Comparison of ENCODE assay signal across 19 cellular contexts in the genomic region with DNA sequence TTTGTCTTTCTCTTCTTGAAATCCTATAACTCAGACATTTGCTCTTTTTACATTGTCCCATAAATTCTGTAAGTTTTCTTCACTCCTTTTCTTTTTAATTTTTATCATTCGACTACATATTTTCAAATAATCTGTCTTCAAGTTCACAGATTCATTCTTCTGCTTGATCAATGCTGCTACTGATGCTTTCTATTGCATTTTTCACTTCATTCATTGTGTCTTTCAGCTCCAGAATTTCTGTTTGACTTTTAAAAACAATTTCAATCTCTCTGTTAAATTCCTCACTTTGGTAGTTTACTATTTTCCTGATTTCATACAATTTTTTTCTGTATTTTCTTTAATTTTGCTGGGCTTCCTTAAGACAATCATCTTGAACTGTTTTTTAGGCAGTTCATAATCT.
A peak's percentile ranks its signal among the peaks of the same experiment; 100 is the strongest.
DNase-seq lines count a peak whose midpoint lies in the region; ATAC-seq, FAIRE-seq and TF ChIP-seq lines count a peak whose summit lies in the region.
"Had no signal": no experiment of that assay in that cellular context is flagged by ENCODE, and none has a peak within 500 bp of the region (broad histone marks: within the 10 kb centered on the region; RNA-seq: fewer than 3 reads in every experiment).

No MANE protein-coding gene starts in this region.

- H3K27ac ChIP-seq in SK-N-SH (ENCODE audit: low read depth in 2 of 2, low read length in 1 of 2) = no peak overlapping the region
- H3K27ac ChIP-seq in K562 (ENCODE audit: extremely low read depth, low read depth, low read length) = no peak overlapping the region
- H3K27ac ChIP-seq: 22Rv1; A549; BLaER1 treated with 17β-estradiol and CSF1 and Interleukin-3, amounts not matched to agents 10 nM and 100 nM; C4-2B had no signal

- 23% methylated on average over 1 of the region's 1 CpG for WGBS in SK-N-SH (ENCODE audit: low lambda C conversion rate)
- WGBS in K562 (ENCODE audit: insufficient coverage, low coverage, missing lambda C conversion rate) = 0% methylated on average over 1 of the region's 1 CpG

- TF ChIP-seq POLR2A in K562 (conservative IDR thresholded peaks at IDR 0.05) = no peak

- H3K4me3 ChIP-seq in SK-N-SH (ENCODE audit: low read depth in 2 of 2, low read length in 1 of 2) (no peak overlapping the region), K562 (no peak overlapping the region)
- H3K4me3 ChIP-seq: A549; BLaER1 treated with 17β-estradiol and CSF1 and Interleukin-3, amounts not matched to agents 10 nM and 100 nM had no signal

- CTCF ChIA-PET in SK-N-SH (lab: Yijun Ruan, JAX) (interaction anchor here (0.6 kb wide), 1 partner anchor 151 kb away, joined by 3 read pairs; no protein-coding TSS in a partner anchor), K562 (lab: Yijun Ruan, JAX; ENCODE audit: low intra/inter-chr PET ratio) (no interaction called here)

- H3K36me3 ChIP-seq in SK-N-SH (replicated peaks in 1 of 2; ENCODE audit: control insufficient read depth in 1 of 2, insufficient read depth in 2 of 2, low read length in 1 of 2) = no peaks in the 10 kb centered on the region
- H3K36me3 ChIP-seq in K562 (ENCODE audit: control insufficient read depth, insufficient read depth, low read length) = no peaks in the 10 kb centered on the region
- H3K36me3 ChIP-seq: BLaER1 treated with 17β-estradiol and CSF1 and Interleukin-3, amounts not matched to agents 10 nM and 100 nM had no signal

- POLR2A ChIA-PET in SK-N-SH (lab: Yijun Ruan, JAX) (no interaction called here), K562 (lab: Yijun Ruan, JAX) (no interaction called here)

- H4K20me1 ChIP-seq in SK-N-SH (ENCODE audit: insufficient read depth) (no peaks in the 10 kb centered on the region), K562 (replicated peaks; ENCODE audit: control insufficient read depth, insufficient read depth, low read length) (no peaks in the 10 kb centered on the region)
- H4K20me1 ChIP-seq: BLaER1 treated with 17β-estradiol and CSF1 and Interleukin-3, amounts not matched to agents 10 nM and 100 nM had no signal

- H3K4me2 ChIP-seq in SK-N-SH (no peak overlapping the region), K562 (ENCODE audit: insufficient read depth, low read length) (no peak overlapping the region)
- H3K4me2 ChIP-seq: A549; BLaER1 treated with 17β-estradiol and CSF1 and Interleukin-3, amounts not matched to agents 10 nM and 100 nM had no signal

- H3K27me3 ChIP-seq in SK-N-SH (ENCODE audit: insufficient read depth) = no peaks in the 10 kb centered on the region
- H3K27me3 ChIP-seq in K562 (ENCODE audit: control insufficient read depth in 2 of 2, insufficient read depth in 2 of 2, low read length in 2 of 2) = no peaks in the 10 kb centered on the region
- H3K27me3 ChIP-seq: BLaER1 treated with 17β-estradiol and CSF1 and Interleukin-3, amounts not matched to agents 10 nM and 100 nM had no signal

- no peak overlapping the region for H2AFZ ChIP-seq in SK-N-SH (ENCODE audit: low read depth)
- no peak overlapping the region for H2AFZ ChIP-seq in K562 (ENCODE audit: low read depth, low read length)

- H3F3A ChIP-seq in SK-N-SH (replicated peaks; ENCODE audit: insufficient read depth) = no peaks in the 10 kb centered on the region

- no peak for TF ChIP-seq RAD21 in SK-N-SH (IDR thresholded peaks at IDR 0.05; ENCODE audit: low read length)
- no peak for TF ChIP-seq RAD21 in K562 (CRISPR knock-in tag; conservative IDR thresholded peaks at IDR 0.05 in 1 of 2, IDR thresholded peaks at IDR 0.05 in 1 of 2)

- no peak for DNase-seq in SK-N-SH
- no peak for DNase-seq in GM19239 (ENCODE audit: insufficient read length, low spot score)
- no peak for DNase-seq in K562 (ENCODE audit: extremely low read depth in 1 of 4, low spot score in 3 of 4)
- DNase-seq in stimulated activated naive CD4-positive, alpha-beta T cell (lab: John Stamatoyannopoulos, UW) = no peak
- DNase-seq: AML-193; Caco-2; Calu3; CD4-positive, alpha-beta T cell; CD8-positive, alpha-beta T cell; DMS79 treated with DMSO at 0.1 percent for 48 hours; GF-D8 had no signal

- intact Hi-C loops in K562 (cut with micrococcal nuclease) = no loop called here

- in situ Hi-C loops in K562 (cut with MboI) = no loop called here

- TF ChIP-seq EP300 in SK-N-SH (IDR thresholded peaks at IDR 0.05; ENCODE audit: borderline replicate concordance in 1 of 2, low read depth in 1 of 2, low read length in 1 of 2) (no peak), K562 (IDR thresholded peaks at IDR 0.05; ENCODE audit: low read length) (no peak)

- H3K9me2 ChIP-seq in SK-N-SH = no peaks in the 10 kb centered on the region

- FAIRE-seq in GM19239 (lab: Jason Lieb, UNC) = peak; percentile 48
- FAIRE-seq in K562 (lab: Jason Lieb, UNC) = no peak
- FAIRE-seq: A549, D721Med, G401.6, GM12891 had no signal

- H3K4me1 ChIP-seq in SK-N-SH (ENCODE audit: control insufficient read depth in 1 of 2, insufficient read depth in 2 of 2, low read depth in 1 of 2, low read length in 1 of 2) (peaks cover 0 to 22% of the 10 kb centered on the region in 2 experiments; a peak in 2 of 4 replicates), K562 (replicated peaks in 1 of 2; ENCODE audit: control insufficient read depth in 2 of 2, insufficient read depth in 2 of 2, low read length in 2 of 2) (no peaks in the 10 kb centered on the region)
- H3K4me1 ChIP-seq: A549; BLaER1 treated with 17β-estradiol and CSF1 and Interleukin-3, amounts not matched to agents 10 nM and 100 nM; Caco-2 had no signal

- H3K9me3 ChIP-seq in SK-N-SH (no peaks in the 10 kb centered on the region; the same call in 1 of the 2 replicates), K562 (replicated peaks; ENCODE audit: control insufficient read depth, insufficient read depth, low read depth, low read length) (peaks cover 3% of the 10 kb centered on the region; the same call in 1 of the 2 replicates)

- no peaks in the 10 kb centered on the region for H3K79me2 ChIP-seq in SK-N-SH (ENCODE audit: insufficient read depth)
- H3K79me2 ChIP-seq in K562 (ENCODE audit: control insufficient read depth, insufficient read depth, low read length) = no peaks in the 10 kb centered on the region

- no TSS peak for BruUV-seq in K562 (replicated peaks; lab: Mats Ljungman, UMichigan)

- H3K9me1 ChIP-seq in K562 (ENCODE audit: control insufficient read depth, insufficient read depth, low read length) = no peaks in the 10 kb centered on the region

- ATAC-seq in SK-N-SH treated with all-trans-retinoic acid at 6 μM for 48 hours (no peak), K562 (no peak)
- ATAC-seq: A549; CD8-positive, alpha-beta T cell had no signal

- TF ChIP-seq CTCF in SK-N-SH (IDR thresholded peaks at IDR 0.05) = no peak
- TF ChIP-seq CTCF in K562 (IDR thresholded peaks at IDR 0.05 in 2 of 3, conservative IDR thresholded peaks at IDR 0.05 in 1 of 3; ENCODE audit: insufficient read depth in 2 of 3, low read depth in 1 of 3, low read length in 3 of 3) = no peak

- no peak overlapping the region for H3K9ac ChIP-seq in SK-N-SH
- no peak overlapping the region for H3K9ac ChIP-seq in K562 (ENCODE audit: insufficient read depth in 1 of 2, low read depth in 2 of 2, low read length in 2 of 2)
- H3K9ac ChIP-seq: BLaER1 treated with 17β-estradiol and CSF1 and Interleukin-3, amounts not matched to agents 10 nM and 100 nM had no signal

TF ChIP-seq in SK-N-SH treated with all-trans-retinoic acid at 6 μM for 48 hours, 23 proteins besides CTCF, POLR2A, EP300 and RAD21:
- TF ChIP-seq ZFP3 (CRISPR knock-in tag; IDR thresholded peaks at IDR 0.05) (no peak), ZFP30 (CRISPR knock-in tag; IDR thresholded peaks at IDR 0.05) (0 out of 2 replicates have a peak, but pooled peaks have one; percentile 19)
TF ChIP-seq in SK-N-SH treated with all-trans-retinoic acid at 6 μM for 48 hours: peak in this region for 1.

TF ChIP-seq in SK-N-SH, 30 proteins besides CTCF, POLR2A, EP300 and RAD21 (continues in another document):
- TF ChIP-seq MXI1 (IDR thresholded peaks at IDR 0.05; ENCODE audit: low read depth, low read length) = no peak
- TF ChIP-seq, protein P1, sequence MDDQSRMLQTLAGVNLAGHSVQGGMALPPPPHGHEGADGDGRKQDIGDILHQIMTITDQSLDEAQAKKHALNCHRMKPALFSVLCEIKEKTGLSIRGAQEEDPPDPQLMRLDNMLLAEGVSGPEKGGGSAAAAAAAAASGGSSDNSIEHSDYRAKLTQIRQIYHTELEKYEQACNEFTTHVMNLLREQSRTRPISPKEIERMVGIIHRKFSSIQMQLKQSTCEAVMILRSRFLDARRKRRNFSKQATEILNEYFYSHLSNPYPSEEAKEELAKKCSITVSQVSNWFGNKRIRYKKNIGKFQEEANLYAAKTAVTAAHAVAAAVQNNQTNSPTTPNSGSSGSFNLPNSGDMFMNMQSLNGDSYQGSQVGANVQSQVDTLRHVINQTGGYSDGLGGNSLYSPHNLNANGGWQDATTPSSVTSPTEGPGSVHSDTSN (IDR thresholded peaks at IDR 0.05) = no peak
- TF ChIP-seq FOSL2 (IDR thresholded peaks at IDR 0.05; ENCODE audit: borderline replicate concordance, low read depth) = no peak
- TF ChIP-seq, protein P2, sequence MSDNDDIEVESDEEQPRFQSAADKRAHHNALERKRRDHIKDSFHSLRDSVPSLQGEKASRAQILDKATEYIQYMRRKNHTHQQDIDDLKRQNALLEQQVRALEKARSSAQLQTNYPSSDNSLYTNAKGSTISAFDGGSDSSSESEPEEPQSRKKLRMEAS (IDR thresholded peaks at IDR 0.05; ENCODE audit: low read depth) = no peak

TF ChIP-seq in K562, 482 proteins besides CTCF, POLR2A, EP300 and RAD21:
- TF ChIP-seq TRIM28 (IDR thresholded peaks at IDR 0.05) (0 out of 2 replicates have a peak, but pooled peaks have one; percentile 41), CBX5 (IDR thresholded peaks at IDR 0.05; ENCODE audit: borderline replicate concordance, low read depth) (0 out of 2 replicates have a peak, but pooled peaks have one; percentile 46), CBX3 (IDR thresholded peaks at IDR 0.05; ENCODE audit: borderline replicate concordance in 1 of 2, low read length in 2 of 2) (peak in 1 of 2 experiments; percentile 73; a peak in 1 of 3 replicates)
- TF ChIP-seq, protein P3, sequence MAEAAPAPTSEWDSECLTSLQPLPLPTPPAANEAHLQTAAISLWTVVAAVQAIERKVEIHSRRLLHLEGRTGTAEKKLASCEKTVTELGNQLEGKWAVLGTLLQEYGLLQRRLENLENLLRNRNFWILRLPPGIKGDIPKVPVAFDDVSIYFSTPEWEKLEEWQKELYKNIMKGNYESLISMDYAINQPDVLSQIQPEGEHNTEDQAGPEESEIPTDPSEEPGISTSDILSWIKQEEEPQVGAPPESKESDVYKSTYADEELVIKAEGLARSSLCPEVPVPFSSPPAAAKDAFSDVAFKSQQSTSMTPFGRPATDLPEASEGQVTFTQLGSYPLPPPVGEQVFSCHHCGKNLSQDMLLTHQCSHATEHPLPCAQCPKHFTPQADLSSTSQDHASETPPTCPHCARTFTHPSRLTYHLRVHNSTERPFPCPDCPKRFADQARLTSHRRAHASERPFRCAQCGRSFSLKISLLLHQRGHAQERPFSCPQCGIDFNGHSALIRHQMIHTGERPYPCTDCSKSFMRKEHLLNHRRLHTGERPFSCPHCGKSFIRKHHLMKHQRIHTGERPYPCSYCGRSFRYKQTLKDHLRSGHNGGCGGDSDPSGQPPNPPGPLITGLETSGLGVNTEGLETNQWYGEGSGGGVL (CRISPR knock-in tag; IDR thresholded peaks at IDR 0.05) = no peak
TF ChIP-seq in K562: peak in this region for 3.
